Comparison of ENCODE assay signal across 24 cellular contexts in genomic region chr19:18749362-18750231, GRCh38. TPM values are rescaled to one million over a fixed set of nuclear protein-coding genes. Genes with fewer than 3 reads are reported as not detected.
"Had no signal": no experiment of that assay in that cellular context is flagged by ENCODE, and none has a peak within 500 bp of the region (broad histone marks: within the 10 kb centered on the region; RNA-seq: fewer than 3 reads in every experiment).

No MANE protein-coding gene starts in this region.

- H3K27me3 ChIP-seq: gastroesophageal sphincter, heart left ventricle, vagina had no signal

- H3K4me3 ChIP-seq: coronary artery, gastroesophageal sphincter, heart left ventricle, prostate gland, vagina had no signal

- H3K27ac ChIP-seq: coronary artery, epithelial cell of prostate, gastroesophageal sphincter, heart left ventricle, prostate gland, vagina had no signal

- H3K4me3 Mint-ChIP-seq: activated CD4-positive, alpha-beta memory T cell treated with anti-CD3 and anti-CD28 coated beads, Interleukin-2, amount 10 ng/mL, durations not matched to agents 7 days and 5 days; activated CD4-positive, alpha-beta T cell treated with anti-CD3 and anti-CD28 coated beads, Interleukin-2, amount 10 ng/mL, durations not matched to agents 24 days and 14 days; activated CD8-positive, alpha-beta memory T cell treated with anti-CD3 and anti-CD28 coated beads, Interleukin-2, amount 10 ng/mL, durations not matched to agents 7 days and 5 days; activated naive CD8-positive, alpha-beta T cell treated with anti-CD3 and anti-CD28 coated beads, Interleukin-2, amount 50 U/mL, for 24 hours; activated T-helper 1 cell treated with anti-CD3 and anti-CD28 coated beads, Interleukin-12 subunit alpha, Interleukin-12 subunit beta, Interleukin-2, Interleukin-4 antibody, amounts not matched to agents 30 ng/mL and 10 ng/mL and 1 ng/mL, durations not matched to agents 14 hours and 24 hours and 36 hours; stimulated activated naive B cell treated with anti-CD40 and anti-IgM and Interleukin-4, amounts not matched to agents 10 μg/mL and 1 μg/mL and 100 μg/mL, for 72 hours had no signal

- H3K27ac Mint-ChIP-seq: activated CD4-positive, alpha-beta memory T cell treated with anti-CD3 and anti-CD28 coated beads, Interleukin-2, amount 10 ng/mL, durations not matched to agents 7 days and 5 days; activated CD4-positive, alpha-beta T cell treated with anti-CD3 and anti-CD28 coated beads, Interleukin-2, amount 10 ng/mL, durations not matched to agents 24 days and 14 days; activated CD8-positive, alpha-beta memory T cell treated with anti-CD3 and anti-CD28 coated beads, Interleukin-2, amount 10 ng/mL, durations not matched to agents 7 days and 5 days; activated naive CD8-positive, alpha-beta T cell treated with anti-CD3 and anti-CD28 coated beads, Interleukin-2, amount 50 U/mL, for 24 hours; activated T-helper 1 cell treated with anti-CD3 and anti-CD28 coated beads, Interleukin-12 subunit alpha, Interleukin-12 subunit beta, Interleukin-2, Interleukin-4 antibody, amounts not matched to agents 30 ng/mL and 10 ng/mL and 1 ng/mL, durations not matched to agents 14 hours and 24 hours and 36 hours; stimulated activated naive B cell treated with anti-CD40 and anti-IgM and Interleukin-4, amounts not matched to agents 10 μg/mL and 1 μg/mL and 100 μg/mL, for 72 hours had no signal

- H3K4me1 ChIP-seq: heart left ventricle, prostate gland, vagina had no signal

- H3K36me3 ChIP-seq: prostate gland had no signal

- DNase-seq: activated CD4-positive, alpha-beta memory T cell treated with anti-CD3 and anti-CD28 coated beads, Interleukin-2, amount 10 ng/mL, durations not matched to agents 7 days and 5 days; activated CD4-positive, alpha-beta T cell treated with anti-CD3 and anti-CD28 coated beads, Interleukin-2, amount 10 ng/mL, durations not matched to agents 24 days and 14 days; activated CD8-positive, alpha-beta memory T cell treated with anti-CD3 and anti-CD28 coated beads, Interleukin-2, amount 10 ng/mL, durations not matched to agents 7 days and 5 days; activated gamma-delta T cell; activated naive CD4-positive, alpha-beta T cell treated with anti-CD3 and anti-CD28 coated beads, Interleukin-2, amount 50 U/mL, for 16 hours; activated naive CD8-positive, alpha-beta T cell treated with anti-CD3 and anti-CD28 coated beads, Interleukin-2, amount 50 U/mL, for 24 hours; activated T-cell treated with anti-CD3 and anti-CD28 coated beads for 4 hours; heart left ventricle; islet precursor cell; left cardiac atrium; stimulated activated CD4-positive, alpha-beta T cell treated with anti-CD3 and anti-CD28 coated beads, Interleukin-2, amount 100 ng/mL, for 48 hours; stimulated activated CD8-positive, alpha-beta memory T cell treated with anti-CD3 and anti-CD28 coated beads, Interleukin-4, amount 100 ng/mL, for 48 hours; stimulated activated naive B cell treated with anti-CD40 and anti-IgM and Interleukin-4, amounts not matched to agents 10 μg/mL and 1 μg/mL and 100 μg/mL, for 72 hours; trophoblast cell had no signal

- ATAC-seq: activated CD4-positive, CD25-positive, alpha-beta regulatory T cell treated with anti-CD3 and anti-CD28 coated beads, Interleukin-2, amount 50 U/mL, for 24 hours; activated CD8-positive, alpha-beta memory T cell treated with anti-CD3 and anti-CD28 coated beads, Interleukin-2, amount 10 ng/mL, durations not matched to agents 7 days and 5 days; activated naive CD8-positive, alpha-beta T cell treated with anti-CD3 and anti-CD28 coated beads, Interleukin-2, amount 50 U/mL, for 24 hours; gastroesophageal sphincter; heart left ventricle; left cardiac atrium; stimulated activated naive B cell treated with anti-CD40 and anti-IgM and Interleukin-4, amounts not matched to agents 10 μg/mL and 1 μg/mL and 100 μg/mL, for 72 hours had no signal

- H3K4me1 Mint-ChIP-seq: activated CD4-positive, alpha-beta memory T cell treated with anti-CD3 and anti-CD28 coated beads, Interleukin-2, amount 10 ng/mL, durations not matched to agents 7 days and 5 days; activated CD4-positive, alpha-beta T cell treated with anti-CD3 and anti-CD28 coated beads, Interleukin-2, amount 10 ng/mL, durations not matched to agents 24 days and 14 days; activated CD8-positive, alpha-beta memory T cell treated with anti-CD3 and anti-CD28 coated beads, Interleukin-2, amount 10 ng/mL, durations not matched to agents 7 days and 5 days; activated naive CD8-positive, alpha-beta T cell treated with anti-CD3 and anti-CD28 coated beads, Interleukin-2, amount 50 U/mL, for 24 hours; stimulated activated naive B cell treated with anti-CD40 and anti-IgM and Interleukin-4, amounts not matched to agents 10 μg/mL and 1 μg/mL and 100 μg/mL, for 72 hours had no signal

- H3K9me3 ChIP-seq: gastroesophageal sphincter, heart left ventricle, prostate gland, vagina had no signal

- H3K9me3 Mint-ChIP-seq: activated CD4-positive, alpha-beta memory T cell treated with anti-CD3 and anti-CD28 coated beads, Interleukin-2, amount 10 ng/mL, durations not matched to agents 7 days and 5 days; activated CD4-positive, alpha-beta T cell treated with anti-CD3 and anti-CD28 coated beads, Interleukin-2, amount 10 ng/mL, durations not matched to agents 24 days and 14 days; activated naive CD8-positive, alpha-beta T cell treated with anti-CD3 and anti-CD28 coated beads, Interleukin-2, amount 50 U/mL, for 24 hours; activated T-helper 1 cell treated with anti-CD3 and anti-CD28 coated beads, Interleukin-12 subunit alpha, Interleukin-12 subunit beta, Interleukin-2, Interleukin-4 antibody, amounts not matched to agents 30 ng/mL and 10 ng/mL and 1 ng/mL, durations not matched to agents 14 hours and 24 hours and 36 hours; stimulated activated naive B cell treated with anti-CD40 and anti-IgM and Interleukin-4, amounts not matched to agents 10 μg/mL and 1 μg/mL and 100 μg/mL, for 72 hours had no signal

- H3K27me3 Mint-ChIP-seq: activated CD4-positive, alpha-beta memory T cell treated with anti-CD3 and anti-CD28 coated beads, Interleukin-2, amount 10 ng/mL, durations not matched to agents 7 days and 5 days; activated CD4-positive, alpha-beta T cell treated with anti-CD3 and anti-CD28 coated beads, Interleukin-2, amount 10 ng/mL, durations not matched to agents 24 days and 14 days; activated CD8-positive, alpha-beta memory T cell treated with anti-CD3 and anti-CD28 coated beads, Interleukin-2, amount 10 ng/mL, durations not matched to agents 7 days and 5 days; activated naive CD8-positive, alpha-beta T cell treated with anti-CD3 and anti-CD28 coated beads, Interleukin-2, amount 50 U/mL, for 24 hours; stimulated activated naive B cell treated with anti-CD40 and anti-IgM and Interleukin-4, amounts not matched to agents 10 μg/mL and 1 μg/mL and 100 μg/mL, for 72 hours had no signal

RNA-seq across cellular contexts. Expression of gene COMP, which starts 41.5 kb away (rescaled TPM):
- total RNA-seq: activated CD4-positive, alpha-beta memory T cell treated with anti-CD3 and anti-CD28 coated beads, Interleukin-2, amount 10 ng/mL, durations not matched to agents 7 days and 5 days; activated CD4-positive, alpha-beta T cell treated with anti-CD3 and anti-CD28 coated beads, Interleukin-2, amount 10 ng/mL, durations not matched to agents 24 days and 14 days; activated CD8-positive, alpha-beta memory T cell treated with anti-CD3 and anti-CD28 coated beads, Interleukin-2, amount 10 ng/mL, durations not matched to agents 7 days and 5 days; activated T-helper 1 cell treated with anti-CD3 and anti-CD28 coated beads, Interleukin-12 subunit alpha, Interleukin-12 subunit beta, Interleukin-2, Interleukin-4 antibody, amounts not matched to agents 30 ng/mL and 10 ng/mL and 1 ng/mL, durations not matched to agents 14 hours and 24 hours and 36 hours; mononuclear cell; myocyte had no signal
- polyA plus RNA-seq: neural cell had no signal
